1 cellular context compared by ENCODE assay signal in genomic region chr9:6479959-6480358, GRCh38.
TF ChIP-seq lines count a peak whose summit lies in the region.

No MANE protein-coding gene starts in this region.

TF ChIP-seq in HEK293, 187 proteins besides CTCF, POLR2A, EP300 and RAD21 (continued from another document):
- TF ChIP-seq ZNF324 (tag by site-specific recombination; IDR thresholded peaks at IDR 0.05): no peak
- TF ChIP-seq ZNF776 (tag by site-specific recombination; IDR thresholded peaks at IDR 0.05; ENCODE audit: borderline replicate concordance): no peak
- TF ChIP-seq ZNF311 (tag by site-specific recombination; IDR thresholded peaks at IDR 0.05; ENCODE audit: borderline replicate concordance): no peak
